8 cellular contexts compared by ENCODE assay signal in the genomic region with DNA sequence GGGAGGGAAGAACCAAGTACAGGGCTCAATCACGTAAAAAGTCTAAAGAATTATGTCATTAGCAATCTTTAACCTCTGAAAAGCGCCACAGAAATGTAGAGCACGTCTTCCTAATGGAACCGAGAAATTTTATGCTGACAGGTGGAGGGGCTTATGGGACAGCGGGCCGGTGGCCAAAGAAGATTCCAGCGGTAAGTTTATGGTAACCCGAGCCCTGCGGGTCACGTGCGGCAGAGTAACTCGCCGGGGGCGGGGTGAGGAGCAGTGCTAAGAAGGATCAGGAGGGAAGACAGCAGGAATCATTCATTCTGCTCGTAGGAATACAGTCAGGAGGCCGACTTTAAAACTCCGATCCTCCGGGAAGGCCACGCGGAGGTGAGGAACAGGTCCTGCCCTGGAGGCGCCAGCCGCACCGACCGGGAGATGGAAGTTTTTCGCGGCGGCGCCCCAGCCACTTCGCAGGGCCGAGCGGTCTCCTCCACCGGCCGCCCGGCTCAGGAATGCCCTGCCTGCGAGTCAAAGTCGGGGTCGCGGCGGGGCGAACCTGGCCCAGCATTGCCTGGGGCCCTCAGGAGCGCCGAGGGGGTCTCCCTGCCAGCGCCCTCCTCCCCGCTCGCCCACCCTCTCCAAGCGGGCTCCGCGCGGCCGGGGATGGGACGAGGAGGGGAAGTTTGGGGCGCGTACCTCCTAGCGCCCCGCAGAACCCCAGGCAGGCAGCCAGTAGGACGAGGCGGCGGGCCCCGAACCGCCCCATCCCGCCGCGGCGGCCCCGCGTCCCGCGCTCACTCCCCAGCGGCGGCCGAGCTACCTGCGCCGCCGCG.
DNase-seq lines count a peak whose midpoint lies in the region; ATAC-seq, FAIRE-seq and TF ChIP-seq lines count a peak whose summit lies in the region.

No MANE protein-coding gene starts in this region.

- H3K27me3 ChIP-seq in tibial nerve: peaks cover 0 to 18% of the 10 kb centered on the region in 2 donors

- TF ChIP-seq EP300 in A549 (IDR thresholded peaks at IDR 0.05) (no peak), tibial nerve (IDR thresholded peaks at IDR 0.05) (peak in 1 of 2 donors; percentile 32)

- H3K36me3 ChIP-seq in tibial nerve: no peaks in the 10 kb centered on the region

- H3K4me1 ChIP-seq in A549: no peaks in the 10 kb centered on the region
- peaks cover 0 to 18% (median 0%) of the 10 kb centered on the region in 4 donors for H3K4me1 ChIP-seq in tibial nerve

- TF ChIP-seq POLR2A in A549 (IDR thresholded peaks at IDR 0.05; ENCODE audit: low read length) (no peak), tibial nerve (IDR thresholded peaks at IDR 0.05) (no peak)

- ATAC-seq in A549 (peak in 1 of 2 experiments; percentile 66; a peak in 3 of 6 replicates), GM21381 (IDR thresholded peaks at IDR 0.05; ENCODE audit: unreplicated experiment) (no peak)

- DNase-seq in A549 (ENCODE audit: low read depth in 1 of 2, low spot score in 1 of 2) (no peak), M059J (ENCODE audit: low read depth) (peak; percentile 49), ecto neural progenitor cell (ENCODE audit: low spot score) (peak; percentile 71), medulla oblongata (ENCODE audit: extremely low spot score) (peak; percentile 39), tibial nerve (ENCODE audit: low spot score in 2 of 2) (peak; percentile 26 to 51), NCI-H1105 (lab: John Stamatoyannopoulos, UW) (no peak)
- no peak for DNase-seq in activated CD4-positive, alpha-beta T cell treated with anti-CD3 and anti-CD28 coated beads for 1 hour

- no peak for FAIRE-seq in A549 (lab: Jason Lieb, UNC)

- TF ChIP-seq CTCF in A549 (IDR thresholded peaks at IDR 0.05) (no peak), tibial nerve (IDR thresholded peaks at IDR 0.05) (peak in 1 of 5 experiments; percentile 6)

- 43% methylated on average over 39 of the region's 75 CpGs for WGBS in A549 (ENCODE audit: missing lambda C conversion rate)
- WGBS in tibial nerve, 2 donors: 4 to 6% methylated on average over 45 to 69 of the region's 75 CpGs

- H3K27ac ChIP-seq in A549 (peak overlapping the region in 1 of 2 experiments; percentile 59; a peak in 2 of 6 replicates), tibial nerve (peak overlapping the region in 2 of 4 donors; percentile 39 to 72)

- peak overlapping the region; percentile 40 for H3K4me3 ChIP-seq in A549
- peak overlapping the region; percentile 38 to 61 (median 48) for H3K4me3 ChIP-seq in tibial nerve

- peak overlapping the region; percentile 72 for H3K4me2 ChIP-seq in A549

- POLR2A ChIA-PET in A549 (lab: Yijun Ruan, JAX): no interaction called here

- H3K9me3 ChIP-seq in A549 (no peaks in the 10 kb centered on the region), tibial nerve (no peaks in the 10 kb centered on the region)

- CTCF ChIA-PET in A549 (lab: Yijun Ruan, JAX): interaction anchor here (0.9 kb wide), 1 partner anchor 367 kb away, joined by 3 read pairs; no protein-coding TSS in a partner anchor

- no peak for TF ChIP-seq RAD21 in A549 (conservative IDR thresholded peaks at IDR 0.05 in 1 of 2, IDR thresholded peaks at IDR 0.05 in 1 of 2)

TF ChIP-seq in A549, 52 proteins besides CTCF, POLR2A, EP300 and RAD21:
- TF ChIP-seq GATA3 (IDR thresholded peaks at IDR 0.05; ENCODE audit: borderline replicate concordance) (no peak), CHD2 (IDR thresholded peaks at IDR 0.05; ENCODE audit: low read length, partially characterized antibody) (no peak)
- TF ChIP-seq, protein P1, sequence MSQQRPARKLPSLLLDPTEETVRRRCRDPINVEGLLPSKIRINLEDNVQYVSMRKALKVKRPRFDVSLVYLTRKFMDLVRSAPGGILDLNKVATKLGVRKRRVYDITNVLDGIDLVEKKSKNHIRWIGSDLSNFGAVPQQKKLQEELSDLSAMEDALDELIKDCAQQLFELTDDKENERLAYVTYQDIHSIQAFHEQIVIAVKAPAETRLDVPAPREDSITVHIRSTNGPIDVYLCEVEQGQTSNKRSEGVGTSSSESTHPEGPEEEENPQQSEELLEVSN (IDR thresholded peaks at IDR 0.05; ENCODE audit: borderline replicate concordance, low read depth): no peak
- TF ChIP-seq, protein P2, sequence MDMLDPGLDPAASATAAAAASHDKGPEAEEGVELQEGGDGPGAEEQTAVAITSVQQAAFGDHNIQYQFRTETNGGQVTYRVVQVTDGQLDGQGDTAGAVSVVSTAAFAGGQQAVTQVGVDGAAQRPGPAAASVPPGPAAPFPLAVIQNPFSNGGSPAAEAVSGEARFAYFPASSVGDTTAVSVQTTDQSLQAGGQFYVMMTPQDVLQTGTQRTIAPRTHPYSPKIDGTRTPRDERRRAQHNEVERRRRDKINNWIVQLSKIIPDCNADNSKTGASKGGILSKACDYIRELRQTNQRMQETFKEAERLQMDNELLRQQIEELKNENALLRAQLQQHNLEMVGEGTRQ (IDR thresholded peaks at IDR 0.05): 0 out of 2 replicates have a peak, but pooled peaks have one; percentile 4

Comparison
In these comparisons a context has a peak if more than half of its experiments do, and no peak if none do; other contexts are left out.
1. DNase-seq: peak in M059J (single experiment), ecto neural progenitor cell (single experiment), medulla oblongata (single experiment) and tibial nerve (2 of 2); none in A549 (0 of 2), NCI-H1105 (single experiment) and activated CD4-positive, alpha-beta T cell treated with anti-CD3 and anti-CD28 coated beads for 1 hour (single experiment).